14 cellular contexts compared by ENCODE assay signal in the genomic region with DNA sequence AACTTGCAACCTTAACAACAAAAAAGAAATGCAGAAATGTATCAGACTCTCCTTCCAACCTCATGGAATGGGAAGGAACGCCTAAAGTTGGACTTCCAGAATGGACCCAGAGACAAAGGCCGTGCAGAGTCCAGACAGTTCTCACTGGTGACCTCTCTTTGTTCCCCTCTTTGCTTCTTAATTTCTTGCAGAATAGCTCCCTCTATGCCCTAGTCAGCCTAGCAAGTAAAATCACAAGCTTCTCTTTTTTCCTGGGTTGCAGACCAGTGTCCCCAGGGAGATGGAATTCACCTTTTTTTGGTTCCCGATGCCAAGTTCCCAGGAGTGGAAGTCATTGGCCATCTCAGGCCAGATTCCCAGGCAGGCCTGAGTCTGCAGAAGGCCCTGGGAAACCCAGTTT.
DNase-seq lines count a peak whose midpoint lies in the region; ATAC-seq and TF ChIP-seq lines count a peak whose summit lies in the region.
"Had no signal": no experiment of that assay in that cellular context is flagged by ENCODE, and none has a peak within 500 bp of the region (broad histone marks: within the 10 kb centered on the region; RNA-seq: fewer than 3 reads in every experiment).

No MANE protein-coding gene starts in this region.

- H3K4me3 ChIP-seq in SK-N-SH (ENCODE audit: low read depth in 2 of 2, low read length in 1 of 2) (no peak overlapping the region), epithelial cell of proximal tubule (ENCODE audit: low read depth, low read length) (no peak overlapping the region), thyroid gland (replicated peaks in 1 of 3) (no peak overlapping the region)

- H3K9me2 ChIP-seq in SK-N-SH: no peaks in the 10 kb centered on the region

- ATAC-seq in SK-N-SH treated with all-trans-retinoic acid at 6 μM for 48 hours: no peak
- ATAC-seq in GM19023 (IDR thresholded peaks at IDR 0.05; ENCODE audit: unreplicated experiment): no peak

- no peaks in the 10 kb centered on the region for H3K79me2 ChIP-seq in SK-N-SH (ENCODE audit: insufficient read depth)

- H4K20me1 ChIP-seq in SK-N-SH (ENCODE audit: insufficient read depth): no peaks in the 10 kb centered on the region

- H3K27ac ChIP-seq in SK-N-SH (ENCODE audit: low read depth in 2 of 2, low read length in 1 of 2): no peak overlapping the region
- H3K27ac ChIP-seq in thyroid gland: peak overlapping the region in 1 of 3 donors; percentile 31

- H3K36me3 ChIP-seq in SK-N-SH (replicated peaks in 1 of 2; ENCODE audit: control insufficient read depth in 1 of 2, insufficient read depth in 2 of 2, low read length in 1 of 2) (no peaks in the 10 kb centered on the region), thyroid gland (no peaks in the 10 kb centered on the region)

- intact Hi-C loops in thyroid gland (cut with DNase I): no loop called here

- H3K9me3 ChIP-seq in SK-N-SH (no peaks in the 10 kb centered on the region), thyroid gland (no peaks in the 10 kb centered on the region)

- 40% methylated on average over 3 of the region's 3 CpGs for WGBS in SK-N-SH (ENCODE audit: low lambda C conversion rate)
- 35 to 36% methylated on average over 3 of the region's 3 CpGs for WGBS in thyroid gland, 2 donors

- H2AFZ ChIP-seq in SK-N-SH (ENCODE audit: low read depth): no peak overlapping the region

- no peak for TF ChIP-seq POLR2A in thyroid gland (IDR thresholded peaks at IDR 0.05)

- H3K4me2 ChIP-seq in SK-N-SH: no peak overlapping the region

- H3K9ac ChIP-seq in SK-N-SH: no peak overlapping the region

- TF ChIP-seq CTCF in SK-N-SH (IDR thresholded peaks at IDR 0.05) (no peak), epithelial cell of proximal tubule (conservative IDR thresholded peaks at IDR 0.05; ENCODE audit: low read depth, low read length) (peak; percentile 15), thyroid gland (IDR thresholded peaks at IDR 0.05) (peak in 3 of 6 experiments; percentile 11 to 25 (median 25))

- peak; percentile 29 for TF ChIP-seq RAD21 in SK-N-SH (IDR thresholded peaks at IDR 0.05; ENCODE audit: low read length)

- no peak for DNase-seq in SK-N-SH
- DNase-seq in OCI-M1 (lab: John Stamatoyannopoulos, UW): peak; percentile 23
- no peak for DNase-seq in epithelial cell of proximal tubule (ENCODE audit: low read depth)
- DNase-seq in NCI-H510A treated with DMSO at 0.1 percent for 48 hours (lab: John Stamatoyannopoulos, UW): no peak
- no peak for DNase-seq in thyroid gland
- DNase-seq: DND-41, GDM1, H7, KBM-7, MM.1S, NCI-H774, SIG-M5 had no signal

- POLR2A ChIA-PET in SK-N-SH (lab: Yijun Ruan, JAX): no interaction called here

- no peaks in the 10 kb centered on the region for H3K4me1 ChIP-seq in SK-N-SH (ENCODE audit: control insufficient read depth in 1 of 2, insufficient read depth in 2 of 2, low read depth in 1 of 2, low read length in 1 of 2)
- H3K4me1 ChIP-seq in thyroid gland: peaks cover 11 to 18% of the 10 kb centered on the region in 2 donors

- TF ChIP-seq EP300 in SK-N-SH (IDR thresholded peaks at IDR 0.05; ENCODE audit: borderline replicate concordance in 1 of 2, low read depth in 1 of 2, low read length in 1 of 2): no peak

- H3K27me3 ChIP-seq in SK-N-SH (ENCODE audit: insufficient read depth) (no peaks in the 10 kb centered on the region), thyroid gland (no peaks in the 10 kb centered on the region)

- no peaks in the 10 kb centered on the region for H3F3A ChIP-seq in SK-N-SH (replicated peaks; ENCODE audit: insufficient read depth)

- CTCF ChIA-PET in SK-N-SH (lab: Yijun Ruan, JAX): interaction anchor here (0.5 to 1.5 kb wide), 3 partner anchors 69 to 271 kb away, joined by 3 to 4 read pairs (median 4); no protein-coding TSS in a partner anchor

TF ChIP-seq in SK-N-SH, 30 proteins besides CTCF, POLR2A, EP300 and RAD21 (continues in another document):
- TF ChIP-seq GABPA (IDR thresholded peaks at IDR 0.05; ENCODE audit: low read depth) (no peak), NRF1 (IDR thresholded peaks at IDR 0.05; ENCODE audit: low read depth, low read length) (no peak), POLR2AphosphoS5 (IDR thresholded peaks at IDR 0.05; ENCODE audit: low read depth, low read length) (no peak), MXI1 (IDR thresholded peaks at IDR 0.05; ENCODE audit: low read depth, low read length) (no peak), YY1 (IDR thresholded peaks at IDR 0.05; ENCODE audit: low read depth) (no peak), FOSL2 (IDR thresholded peaks at IDR 0.05; ENCODE audit: borderline replicate concordance, low read depth) (no peak), JUND (IDR thresholded peaks at IDR 0.05) (no peak), GATA2 (CRISPR knock-in tag; IDR thresholded peaks at IDR 0.05) (no peak), TAF1 (IDR thresholded peaks at IDR 0.05; ENCODE audit: borderline replicate concordance, low read depth, low read length) (no peak)
- TF ChIP-seq, protein P1, sequence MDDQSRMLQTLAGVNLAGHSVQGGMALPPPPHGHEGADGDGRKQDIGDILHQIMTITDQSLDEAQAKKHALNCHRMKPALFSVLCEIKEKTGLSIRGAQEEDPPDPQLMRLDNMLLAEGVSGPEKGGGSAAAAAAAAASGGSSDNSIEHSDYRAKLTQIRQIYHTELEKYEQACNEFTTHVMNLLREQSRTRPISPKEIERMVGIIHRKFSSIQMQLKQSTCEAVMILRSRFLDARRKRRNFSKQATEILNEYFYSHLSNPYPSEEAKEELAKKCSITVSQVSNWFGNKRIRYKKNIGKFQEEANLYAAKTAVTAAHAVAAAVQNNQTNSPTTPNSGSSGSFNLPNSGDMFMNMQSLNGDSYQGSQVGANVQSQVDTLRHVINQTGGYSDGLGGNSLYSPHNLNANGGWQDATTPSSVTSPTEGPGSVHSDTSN (IDR thresholded peaks at IDR 0.05): no peak
- TF ChIP-seq, protein P2, sequence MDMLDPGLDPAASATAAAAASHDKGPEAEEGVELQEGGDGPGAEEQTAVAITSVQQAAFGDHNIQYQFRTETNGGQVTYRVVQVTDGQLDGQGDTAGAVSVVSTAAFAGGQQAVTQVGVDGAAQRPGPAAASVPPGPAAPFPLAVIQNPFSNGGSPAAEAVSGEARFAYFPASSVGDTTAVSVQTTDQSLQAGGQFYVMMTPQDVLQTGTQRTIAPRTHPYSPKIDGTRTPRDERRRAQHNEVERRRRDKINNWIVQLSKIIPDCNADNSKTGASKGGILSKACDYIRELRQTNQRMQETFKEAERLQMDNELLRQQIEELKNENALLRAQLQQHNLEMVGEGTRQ (IDR thresholded peaks at IDR 0.05; ENCODE audit: borderline replicate concordance, low read depth, low read length): no peak
- TF ChIP-seq, protein P3, sequence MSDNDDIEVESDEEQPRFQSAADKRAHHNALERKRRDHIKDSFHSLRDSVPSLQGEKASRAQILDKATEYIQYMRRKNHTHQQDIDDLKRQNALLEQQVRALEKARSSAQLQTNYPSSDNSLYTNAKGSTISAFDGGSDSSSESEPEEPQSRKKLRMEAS (IDR thresholded peaks at IDR 0.05; ENCODE audit: low read depth): no peak

TF ChIP-seq in SK-N-SH treated with all-trans-retinoic acid at 6 μM for 48 hours, 23 proteins besides CTCF, POLR2A, EP300 and RAD21:
- TF ChIP-seq ESRRG (CRISPR knock-in tag; IDR thresholded peaks at IDR 0.05) (no peak), ZNF8 (CRISPR knock-in tag; IDR thresholded peaks at IDR 0.05) (no peak), GLIS3 (CRISPR knock-in tag; IDR thresholded peaks at IDR 0.05) (no peak), ARNTL (CRISPR knock-in tag; IDR thresholded peaks at IDR 0.05; ENCODE audit: borderline replicate concordance, low read depth) (no peak)
- TF ChIP-seq, protein P4, sequence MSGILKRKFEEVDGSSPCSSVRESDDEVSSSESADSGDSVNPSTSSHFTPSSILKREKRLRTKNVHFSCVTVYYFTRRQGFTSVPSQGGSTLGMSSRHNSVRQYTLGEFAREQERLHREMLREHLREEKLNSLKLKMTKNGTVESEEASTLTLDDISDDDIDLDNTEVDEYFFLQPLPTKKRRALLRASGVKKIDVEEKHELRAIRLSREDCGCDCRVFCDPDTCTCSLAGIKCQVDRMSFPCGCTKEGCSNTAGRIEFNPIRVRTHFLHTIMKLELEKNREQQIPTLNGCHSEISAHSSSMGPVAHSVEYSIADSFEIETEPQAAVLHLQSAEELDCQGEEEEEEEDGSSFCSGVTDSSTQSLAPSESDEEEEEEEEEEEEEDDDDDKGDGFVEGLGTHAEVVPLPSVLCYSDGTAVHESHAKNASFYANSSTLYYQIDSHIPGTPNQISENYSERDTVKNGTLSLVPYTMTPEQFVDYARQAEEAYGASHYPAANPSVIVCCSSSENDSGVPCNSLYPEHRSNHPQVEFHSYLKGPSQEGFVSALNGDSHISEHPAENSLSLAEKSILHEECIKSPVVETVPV (CRISPR knock-in tag; IDR thresholded peaks at IDR 0.05): no peak
TF ChIP-seq in SK-N-SH treated with all-trans-retinoic acid at 6 μM for 48 hours: peak in this region for 0.
